In the genomic region with DNA sequence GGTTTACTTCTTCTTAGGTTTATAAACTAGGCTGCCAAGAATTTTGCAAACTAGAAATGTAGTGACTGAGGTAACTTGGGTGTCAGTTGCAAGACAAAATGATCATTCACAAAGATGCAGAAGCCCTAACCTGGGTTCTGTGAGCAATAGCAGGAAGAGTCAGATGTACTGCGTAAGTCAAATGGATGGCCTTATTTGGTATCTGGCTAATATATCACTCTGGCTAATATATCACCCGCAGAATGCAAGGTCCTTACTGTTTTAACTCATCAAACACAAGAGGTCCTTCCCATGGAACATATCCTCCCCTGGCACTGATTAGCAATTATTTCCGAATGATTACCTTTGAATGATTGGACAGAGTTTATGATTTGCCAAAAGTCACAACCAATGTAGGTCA, we compare ENCODE assay signal across 16 cellular contexts. TPM values are rescaled to one million over a fixed set of nuclear protein-coding genes. Genes with fewer than 3 reads are reported as not detected.
DNase-seq lines count a peak whose midpoint lies in the region; ATAC-seq and TF ChIP-seq lines count a peak whose summit lies in the region.
"Had no signal": no experiment of that assay in that cellular context is flagged by ENCODE, and none has a peak within 500 bp of the region (broad histone marks: within the 10 kb centered on the region; RNA-seq: fewer than 3 reads in every experiment).

No MANE protein-coding gene starts in this region.

- DNase-seq in GM23338 (ENCODE audit: low spot score) (no peak), kidney glomerular epithelial cell (lab: John Stamatoyannopoulos, UW) (peak; percentile 44), gastrocnemius medialis (no peak), lower lobe of right lung (no peak), SHP77 treated with DMSO at 0.1 percent for 48 hours (lab: John Stamatoyannopoulos, UW) (no peak)
- DNase-seq in activated CD4-positive, alpha-beta T cell treated with anti-CD3 and anti-CD28 coated beads, Interleukin-2, amount 10 ng/mL, durations not matched to agents 7 days and 5 days, result no peak
- DNase-seq: CD4-positive, alpha-beta T cell; DMS79 treated with DMSO at 0.1 percent for 48 hours; GOT3; KBM-7; NCI-H1694 treated with DMSO at 0.1 percent for 48 hours; NCI-H82; RPMI8226; SJCRH30 had no signal

- no peak for TF ChIP-seq POLR2A in gastrocnemius medialis (IDR thresholded peaks at IDR 0.05)

- H3K27me3 Mint-ChIP-seq in GM23338 (ENCODE audit: insufficient read depth, low read depth, poor library complexity), result no peaks in the 10 kb centered on the region
- peaks cover 2% of the 10 kb centered on the region for H3K27me3 Mint-ChIP-seq in activated CD4-positive, alpha-beta T cell treated with anti-CD3 and anti-CD28 coated beads, Interleukin-2, amount 10 ng/mL, durations not matched to agents 7 days and 5 days
- H3K27me3 Mint-ChIP-seq: CD4-positive, alpha-beta T cell had no signal

- H4K20me1 ChIP-seq in GM23338 (replicated peaks; ENCODE audit: insufficient read depth), result no peaks in the 10 kb centered on the region

- no peak overlapping the region for H3K4me3 Mint-ChIP-seq in GM23338
- no peak overlapping the region for H3K4me3 Mint-ChIP-seq in activated CD4-positive, alpha-beta T cell treated with anti-CD3 and anti-CD28 coated beads, Interleukin-2, amount 10 ng/mL, durations not matched to agents 7 days and 5 days
- H3K4me3 Mint-ChIP-seq: CD4-positive, alpha-beta T cell had no signal

- POLR2A ChIA-PET in activated CD4-positive, alpha-beta T cell treated with anti-CD3 and anti-CD28 coated beads, Interleukin-2, amount 10 ng/mL, durations not matched to agents 7 days and 5 days (lab: Charles Lee), result no interaction called here

- H3F3A ChIP-seq in GM23338 (replicated peaks; ENCODE audit: low read depth), result no peaks in the 10 kb centered on the region

- H3K36me3 Mint-ChIP-seq in GM23338 (ENCODE audit: low read depth), result no peaks in the 10 kb centered on the region
- no peaks in the 10 kb centered on the region for H3K36me3 Mint-ChIP-seq in activated CD4-positive, alpha-beta T cell treated with anti-CD3 and anti-CD28 coated beads, Interleukin-2, amount 10 ng/mL, durations not matched to agents 7 days and 5 days (ENCODE audit: low read depth)

- in situ Hi-C loops in gastrocnemius medialis (cut with MboI; ENCODE audit: low sequenced_read_pairs in 4 of 4), result no loop called here

- ATAC-seq in GM23338 (no peak), SK-N-SH treated with all-trans-retinoic acid at 6 μM for 48 hours (peak; percentile 73), gastrocnemius medialis (no peak), lower lobe of right lung (no peak), GM18873 (IDR thresholded peaks at IDR 0.05; ENCODE audit: low FRiP score, unreplicated experiment) (no peak)

- no peaks in the 10 kb centered on the region; the same call in 2 of the 3 replicates for H3K4me1 Mint-ChIP-seq in GM23338
- H3K4me1 Mint-ChIP-seq in activated CD4-positive, alpha-beta T cell treated with anti-CD3 and anti-CD28 coated beads, Interleukin-2, amount 10 ng/mL, durations not matched to agents 7 days and 5 days, result no peaks in the 10 kb centered on the region

- H3K27ac ChIP-seq in GM23338 (ENCODE audit: low read depth), result no peak overlapping the region
- peak overlapping the region in 3 of 4 donors; percentile 5 to 46 (median 33) for H3K27ac ChIP-seq in gastrocnemius medialis
- no peak overlapping the region for H3K27ac ChIP-seq in lower lobe of right lung
- H3K27ac ChIP-seq: SJCRH30 had no signal

- H2AFZ ChIP-seq in GM23338, result no peak overlapping the region

- H3K9me3 ChIP-seq in gastrocnemius medialis (no peaks in the 10 kb centered on the region), lower lobe of right lung (no peaks in the 10 kb centered on the region)
- H3K9me3 ChIP-seq: SJCRH30 had no signal

- no peaks in the 10 kb centered on the region for H3K9me2 ChIP-seq in GM23338 (ENCODE audit: insufficient read depth)

- H3K4me1 ChIP-seq in GM23338 (ENCODE audit: insufficient read depth) (peaks cover 4% of the 10 kb centered on the region; the same call in 1 of the 2 replicates), gastrocnemius medialis (peaks cover 70 to 82% of the 10 kb centered on the region in 2 donors), lower lobe of right lung (peaks cover 20% of the 10 kb centered on the region)
- H3K4me1 ChIP-seq: SJCRH30 had no signal

- no peaks in the 10 kb centered on the region for H3K27me3 ChIP-seq in GM23338 (ENCODE audit: insufficient read depth)
- H3K27me3 ChIP-seq in gastrocnemius medialis, result no peaks in the 10 kb centered on the region
- H3K27me3 ChIP-seq in lower lobe of right lung (ENCODE audit: low read depth), result no peaks in the 10 kb centered on the region
- H3K27me3 ChIP-seq: SJCRH30 had no signal

- no peaks in the 10 kb centered on the region for H3K9me3 Mint-ChIP-seq in GM23338
- H3K9me3 Mint-ChIP-seq in activated CD4-positive, alpha-beta T cell treated with anti-CD3 and anti-CD28 coated beads, Interleukin-2, amount 10 ng/mL, durations not matched to agents 7 days and 5 days, result no peaks in the 10 kb centered on the region
- H3K9me3 Mint-ChIP-seq: CD4-positive, alpha-beta T cell had no signal

- H3K36me3 ChIP-seq in GM23338 (ENCODE audit: insufficient read depth) (no peaks in the 10 kb centered on the region), gastrocnemius medialis (no peaks in the 10 kb centered on the region), lower lobe of right lung (no peaks in the 10 kb centered on the region)
- H3K36me3 ChIP-seq: SJCRH30 had no signal

- no peaks in the 10 kb centered on the region for H3K79me2 ChIP-seq in GM23338 (replicated peaks; ENCODE audit: insufficient read depth)

- TF ChIP-seq CTCF in GM23338 (conservative IDR thresholded peaks at IDR 0.05; ENCODE audit: low read depth in 2 of 2) (no peak), gastrocnemius medialis (IDR thresholded peaks at IDR 0.05 in 4 of 5, conservative IDR thresholded peaks at IDR 0.05 in 1 of 5) (no peak), lower lobe of right lung (IDR thresholded peaks at IDR 0.05) (no peak)

- H3K4me3 ChIP-seq in GM23338 (no peak overlapping the region), gastrocnemius medialis (no peak overlapping the region), lower lobe of right lung (no peak overlapping the region)
- H3K4me3 ChIP-seq: SJCRH30 had no signal

- CTCF ChIA-PET in activated CD4-positive, alpha-beta T cell treated with anti-CD3 and anti-CD28 coated beads, Interleukin-2, amount 10 ng/mL, durations not matched to agents 7 days and 5 days (lab: Charles Lee), result no interaction called here

- H3K27ac Mint-ChIP-seq in GM23338, result peak overlapping the region; percentile 39
- H3K27ac Mint-ChIP-seq in activated CD4-positive, alpha-beta T cell treated with anti-CD3 and anti-CD28 coated beads, Interleukin-2, amount 10 ng/mL, durations not matched to agents 7 days and 5 days, result no peak overlapping the region
- H3K27ac Mint-ChIP-seq: CD4-positive, alpha-beta T cell had no signal

- no peak overlapping the region for H3K4me2 ChIP-seq in GM23338

- intact Hi-C loops in gastrocnemius medialis (cut with DNase I; ENCODE audit: low total_unique reads) (no loop called here), lower lobe of right lung (cut with DNase I) (no loop called here)

TF ChIP-seq in SK-N-SH treated with all-trans-retinoic acid at 6 μM for 48 hours, 23 proteins besides CTCF, POLR2A, EP300 and RAD21:
- no peak for TF ChIP-seq OSR1 (CRISPR knock-in tag; IDR thresholded peaks at IDR 0.05)
- 0 out of 2 replicates have a peak, but pooled peaks have one; percentile 37 for TF ChIP-seq TOX (CRISPR knock-in tag; IDR thresholded peaks at IDR 0.05; ENCODE audit: borderline replicate concordance)
- 0 out of 2 replicates have a peak, but pooled peaks have one; percentile 68 for TF ChIP-seq GLIS3 (CRISPR knock-in tag; IDR thresholded peaks at IDR 0.05)
- TF ChIP-seq ZFP3 (CRISPR knock-in tag; IDR thresholded peaks at IDR 0.05), result no peak

RNA-seq across cellular contexts. Expression of a gene that starts 37.4 kb away (rescaled TPM):
- total RNA-seq in GM23338 (2014; rRNA removed; shearing (Covaris generic)), result 3.2 and 5.5 TPM in 2 replicates
- 4.4 and 7.4 TPM in 2 replicates for polyA plus RNA-seq in GM23338 (2016; fragmentation: Nextera tagmentation; extraction: Ambion mirVana)
- total RNA-seq in gastrocnemius medialis (10 to 100 TPM; 16.1 to 38.8 (median 22.7) TPM), lower lobe of right lung (58.5 TPM)
- under 1 TPM; 0.25 to 0.27 TPM for total RNA-seq in activated CD4-positive, alpha-beta T cell treated with anti-CD3 and anti-CD28 coated beads, Interleukin-2, amount 10 ng/mL, durations not matched to agents 7 days and 5 days

Comparison
In these comparisons a context has a peak if more than half of its experiments do, and no peak if none do; other contexts are left out.
1. H3K27ac ChIP-seq: peak in gastrocnemius medialis (3 of 4); none in GM23338 (single experiment) and lower lobe of right lung (single experiment).